Comparison of ENCODE assay signal across 3 cellular contexts in the genomic region with DNA sequence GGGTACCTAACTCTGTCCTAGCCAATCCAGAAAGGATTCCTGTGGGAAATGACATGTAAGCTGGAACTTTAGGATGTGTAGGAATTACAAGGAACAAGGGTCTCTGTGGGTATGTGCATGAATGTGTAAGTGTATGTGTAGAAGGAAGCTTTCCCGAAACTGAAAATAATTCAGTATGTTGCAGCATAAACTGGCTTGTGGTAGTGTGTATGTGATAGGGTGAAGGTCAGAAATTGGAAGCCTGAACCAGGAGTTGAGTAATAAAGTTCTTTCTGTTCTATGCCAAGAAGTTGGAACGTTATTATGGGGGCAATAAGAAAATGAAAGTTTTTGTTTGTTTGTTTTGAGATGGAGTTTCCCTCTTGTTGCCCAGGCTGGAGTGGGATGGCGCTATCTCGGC.
TF ChIP-seq lines count a peak whose summit lies in the region.

No MANE protein-coding gene starts in this region.

TF ChIP-seq in liver, 16 proteins besides CTCF, POLR2A, EP300 and RAD21 (continued from another document):
- TF ChIP-seq, protein P1, sequence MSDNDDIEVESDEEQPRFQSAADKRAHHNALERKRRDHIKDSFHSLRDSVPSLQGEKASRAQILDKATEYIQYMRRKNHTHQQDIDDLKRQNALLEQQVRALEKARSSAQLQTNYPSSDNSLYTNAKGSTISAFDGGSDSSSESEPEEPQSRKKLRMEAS (IDR thresholded peaks at IDR 0.05) = no peak
- peak in 1 of 2 donors; percentile 40 for TF ChIP-seq RXRA (IDR thresholded peaks at IDR 0.05)

TF ChIP-seq in HepG2, 621 proteins besides CTCF, POLR2A, EP300 and RAD21 (continued from another document):
- TF ChIP-seq TEF (CRISPR knock-in tag; IDR thresholded peaks at IDR 0.05) = no peak
- TF ChIP-seq, protein P2, sequence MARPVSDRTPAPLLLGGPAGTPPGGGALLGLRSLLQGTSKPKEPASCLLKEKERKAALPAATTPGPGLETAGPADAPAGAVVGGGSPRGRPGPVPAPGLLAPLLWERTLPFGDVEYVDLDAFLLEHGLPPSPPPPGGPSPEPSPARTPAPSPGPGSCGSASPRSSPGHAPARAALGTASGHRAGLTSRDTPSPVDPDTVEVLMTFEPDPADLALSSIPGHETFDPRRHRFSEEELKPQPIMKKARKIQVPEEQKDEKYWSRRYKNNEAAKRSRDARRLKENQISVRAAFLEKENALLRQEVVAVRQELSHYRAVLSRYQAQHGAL (CRISPR knock-in tag; IDR thresholded peaks at IDR 0.05; ENCODE audit: not compliant biosample characterization) = no peak
- no peak for TF ChIP-seq ZC3H13 (CRISPR knock-in tag; IDR thresholded peaks at IDR 0.05)
- TF ChIP-seq ATF7 (IDR thresholded peaks at IDR 0.05) = no peak
- TF ChIP-seq ATF7 (CRISPR knock-in tag; IDR thresholded peaks at IDR 0.05) = no peak
- TF ChIP-seq PAX8 (CRISPR knock-in tag; IDR thresholded peaks at IDR 0.05; ENCODE audit: borderline replicate concordance) = no peak
- TF ChIP-seq HMG20A (CRISPR knock-in tag; IDR thresholded peaks at IDR 0.05; ENCODE audit: borderline replicate concordance) = no peak
- TF ChIP-seq, protein P3, sequence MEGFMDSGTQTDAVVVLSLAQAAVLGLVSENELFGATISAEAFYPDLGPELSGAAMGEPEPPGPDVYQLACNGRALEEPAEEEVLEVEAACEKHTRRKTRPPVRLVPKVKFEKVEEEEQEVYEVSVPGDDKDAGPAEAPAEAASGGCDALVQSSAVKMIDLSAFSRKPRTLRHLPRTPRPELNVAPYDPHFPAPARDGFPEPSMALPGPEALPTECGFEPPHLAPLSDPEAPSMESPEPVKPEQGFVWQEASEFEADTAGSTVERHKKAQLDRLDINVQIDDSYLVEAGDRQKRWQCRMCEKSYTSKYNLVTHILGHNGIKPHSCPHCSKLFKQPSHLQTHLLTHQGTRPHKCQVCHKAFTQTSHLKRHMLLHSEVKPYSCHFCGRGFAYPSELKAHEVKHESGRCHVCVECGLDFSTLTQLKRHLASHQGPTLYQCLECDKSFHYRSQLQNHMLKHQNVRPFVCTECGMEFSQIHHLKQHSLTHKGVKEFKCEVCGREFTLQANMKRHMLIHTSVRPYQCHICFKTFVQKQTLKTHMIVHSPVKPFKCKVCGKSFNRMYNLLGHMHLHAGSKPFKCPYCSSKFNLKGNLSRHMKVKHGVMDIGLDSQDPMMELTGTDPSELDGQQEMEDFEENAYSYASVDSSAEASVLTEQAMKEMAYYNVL (CRISPR knock-in tag; IDR thresholded peaks at IDR 0.05; ENCODE audit: borderline replicate concordance) = no peak
- TF ChIP-seq ERF (CRISPR knock-in tag; IDR thresholded peaks at IDR 0.05) = no peak
- TF ChIP-seq JDP2 (CRISPR knock-in tag; IDR thresholded peaks at IDR 0.05; ENCODE audit: borderline replicate concordance) = no peak
- no peak for TF ChIP-seq NFATC3 (CRISPR knock-in tag; IDR thresholded peaks at IDR 0.05)
- TF ChIP-seq ZNF792 (CRISPR knock-in tag; IDR thresholded peaks at IDR 0.05) = no peak
- TF ChIP-seq POLR2AphosphoS2 (IDR thresholded peaks at IDR 0.05; ENCODE audit: low read depth, low read length) = no peak
- TF ChIP-seq ZNF790 (CRISPR knock-in tag; IDR thresholded peaks at IDR 0.05; ENCODE audit: borderline replicate concordance) = no peak

TF ChIP-seq in GM12878, 131 proteins besides CTCF, POLR2A, EP300 and RAD21 (continued from another document):
- TF ChIP-seq, protein P4, sequence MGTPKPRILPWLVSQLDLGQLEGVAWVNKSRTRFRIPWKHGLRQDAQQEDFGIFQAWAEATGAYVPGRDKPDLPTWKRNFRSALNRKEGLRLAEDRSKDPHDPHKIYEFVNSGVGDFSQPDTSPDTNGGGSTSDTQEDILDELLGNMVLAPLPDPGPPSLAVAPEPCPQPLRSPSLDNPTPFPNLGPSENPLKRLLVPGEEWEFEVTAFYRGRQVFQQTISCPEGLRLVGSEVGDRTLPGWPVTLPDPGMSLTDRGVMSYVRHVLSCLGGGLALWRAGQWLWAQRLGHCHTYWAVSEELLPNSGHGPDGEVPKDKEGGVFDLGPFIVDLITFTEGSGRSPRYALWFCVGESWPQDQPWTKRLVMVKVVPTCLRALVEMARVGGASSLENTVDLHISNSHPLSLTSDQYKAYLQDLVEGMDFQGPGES (IDR thresholded peaks at IDR 0.05) = no peak
- TF ChIP-seq CBFB (IDR thresholded peaks at IDR 0.05; ENCODE audit: low read depth) = no peak
- no peak for TF ChIP-seq SPI1 (IDR thresholded peaks at IDR 0.05; ENCODE audit: borderline replicate concordance, insufficient read depth, low read depth, low read length)
- no peak for TF ChIP-seq SMAD5 (IDR thresholded peaks at IDR 0.05; ENCODE audit: low read depth)
- TF ChIP-seq, protein P5, sequence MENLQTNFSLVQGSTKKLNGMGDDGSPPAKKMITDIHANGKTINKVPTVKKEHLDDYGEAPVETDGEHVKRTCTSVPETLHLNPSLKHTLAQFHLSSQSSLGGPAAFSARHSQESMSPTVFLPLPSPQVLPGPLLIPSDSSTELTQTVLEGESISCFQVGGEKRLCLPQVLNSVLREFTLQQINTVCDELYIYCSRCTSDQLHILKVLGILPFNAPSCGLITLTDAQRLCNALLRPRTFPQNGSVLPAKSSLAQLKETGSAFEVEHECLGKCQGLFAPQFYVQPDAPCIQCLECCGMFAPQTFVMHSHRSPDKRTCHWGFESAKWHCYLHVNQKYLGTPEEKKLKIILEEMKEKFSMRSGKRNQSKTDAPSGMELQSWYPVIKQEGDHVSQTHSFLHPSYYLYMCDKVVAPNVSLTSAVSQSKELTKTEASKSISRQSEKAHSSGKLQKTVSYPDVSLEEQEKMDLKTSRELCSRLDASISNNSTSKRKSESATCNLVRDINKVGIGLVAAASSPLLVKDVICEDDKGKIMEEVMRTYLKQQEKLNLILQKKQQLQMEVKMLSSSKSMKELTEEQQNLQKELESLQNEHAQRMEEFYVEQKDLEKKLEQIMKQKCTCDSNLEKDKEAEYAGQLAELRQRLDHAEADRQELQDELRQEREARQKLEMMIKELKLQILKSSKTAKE (IDR thresholded peaks at IDR 0.05; ENCODE audit: low read depth, poor library complexity, severe bottlenecking) = no peak
- TF ChIP-seq, protein P6, sequence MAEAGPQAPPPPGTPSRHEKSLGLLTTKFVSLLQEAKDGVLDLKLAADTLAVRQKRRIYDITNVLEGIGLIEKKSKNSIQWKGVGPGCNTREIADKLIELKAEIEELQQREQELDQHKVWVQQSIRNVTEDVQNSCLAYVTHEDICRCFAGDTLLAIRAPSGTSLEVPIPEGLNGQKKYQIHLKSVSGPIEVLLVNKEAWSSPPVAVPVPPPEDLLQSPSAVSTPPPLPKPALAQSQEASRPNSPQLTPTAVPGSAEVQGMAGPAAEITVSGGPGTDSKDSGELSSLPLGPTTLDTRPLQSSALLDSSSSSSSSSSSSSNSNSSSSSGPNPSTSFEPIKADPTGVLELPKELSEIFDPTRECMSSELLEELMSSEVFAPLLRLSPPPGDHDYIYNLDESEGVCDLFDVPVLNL (IDR thresholded peaks at IDR 0.05; ENCODE audit: low read depth, low read length) = no peak
- no peak for TF ChIP-seq GABPA (IDR thresholded peaks at IDR 0.05; ENCODE audit: low read depth)
- TF ChIP-seq MTA3 (IDR thresholded peaks at IDR 0.05; ENCODE audit: borderline replicate concordance, low read length) = no peak
- TF ChIP-seq RAD51 (IDR thresholded peaks at IDR 0.05) = no peak
- TF ChIP-seq CREM (IDR thresholded peaks at IDR 0.05; ENCODE audit: low read depth) = no peak
- TF ChIP-seq USF1 (IDR thresholded peaks at IDR 0.05; ENCODE audit: borderline replicate concordance, extremely low read length, insufficient read depth, low read depth, low read length) = no peak
- TF ChIP-seq STAT1 (conservative IDR thresholded peaks at IDR 0.05) = no peak
- no peak for TF ChIP-seq ZNF384 (IDR thresholded peaks at IDR 0.05; ENCODE audit: borderline replicate concordance, low read depth, low read length)
- no peak for TF ChIP-seq EED (IDR thresholded peaks at IDR 0.05; ENCODE audit: low read depth)
- TF ChIP-seq ETV6 (conservative IDR thresholded peaks at IDR 0.05 in 1 of 2, IDR thresholded peaks at IDR 0.05 in 1 of 2; ENCODE audit: borderline replicate concordance in 1 of 2, low read depth in 1 of 2) = no peak
- TF ChIP-seq NFIC (IDR thresholded peaks at IDR 0.05; ENCODE audit: low read depth, low read length) = no peak
- TF ChIP-seq CBX3 (IDR thresholded peaks at IDR 0.05; ENCODE audit: borderline replicate concordance, low read depth) = no peak
- TF ChIP-seq NFXL1 (IDR thresholded peaks at IDR 0.05; ENCODE audit: borderline replicate concordance) = no peak
- TF ChIP-seq ZNF592 (IDR thresholded peaks at IDR 0.05) = no peak
TF ChIP-seq in GM12878: peak in this region for 0.
